ENCODE assay signal across 24 cellular contexts in the genomic region with DNA sequence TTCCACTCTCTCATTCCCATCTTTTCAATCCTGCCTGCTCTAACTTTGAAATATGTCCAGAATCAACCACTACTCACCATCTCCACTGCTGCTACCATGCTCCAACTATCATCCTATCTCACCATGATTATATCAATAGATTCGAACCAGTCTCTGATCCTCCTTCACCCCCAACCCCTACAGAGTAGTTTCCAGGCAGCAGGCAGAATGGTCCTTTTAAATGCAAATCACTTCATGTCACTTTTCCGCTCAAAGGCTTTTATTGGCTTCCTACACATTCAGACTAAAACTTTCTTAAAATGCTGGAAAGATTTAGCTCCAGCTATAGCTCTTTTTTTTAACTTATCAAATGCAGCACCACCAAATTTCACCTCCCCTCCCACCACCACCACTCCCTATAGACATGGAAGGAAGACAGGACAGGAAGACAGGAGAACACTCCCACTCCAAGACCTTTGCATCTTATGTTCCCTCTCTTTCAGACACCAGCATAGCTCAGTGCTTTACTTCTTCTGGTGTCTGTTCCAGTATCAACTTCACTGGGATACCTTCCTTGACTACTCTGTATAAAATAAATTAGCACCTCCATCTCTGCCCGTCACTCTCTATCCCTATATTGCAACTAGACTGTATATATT. TPM values are rescaled to one million over a fixed set of nuclear protein-coding genes. Genes with fewer than 3 reads are reported as not detected.
"Had no signal": no experiment of that assay in that cellular context is flagged by ENCODE, and none has a peak within 500 bp of the region (broad histone marks: within the 10 kb centered on the region; RNA-seq: fewer than 3 reads in every experiment).

No MANE protein-coding gene starts in this region.

- ATAC-seq: gastroesophageal sphincter; left colon; left ventricle myocardium superior; natural killer cell treated with Interleukin-12 subunit alpha and Interleukin-12 subunit beta and Interleukin-15 and Interleukin-18, amount 100 ng/mL, for 72 hours; psoas muscle; sciatic nerve had no signal

- H3K9me3 ChIP-seq: colonic mucosa, esophagus squamous epithelium, gastroesophageal sphincter, neutrophil, psoas muscle, stomach, thoracic aorta, transverse colon had no signal

- H3K27me3 ChIP-seq: colonic mucosa, esophagus squamous epithelium, neutrophil, stomach, transverse colon had no signal

- H3K4me3 ChIP-seq: colonic mucosa, esophagus squamous epithelium, gastroesophageal sphincter, lung, psoas muscle, stomach, thoracic aorta, transverse colon had no signal

- H3K36me3 ChIP-seq: colonic mucosa, esophagus squamous epithelium, gastroesophageal sphincter, neutrophil, stomach, thoracic aorta, transverse colon had no signal

- H3K27ac ChIP-seq: colonic mucosa, esophagus squamous epithelium, gastroesophageal sphincter, neutrophil, psoas muscle, stomach, thoracic aorta, transverse colon had no signal

- DNase-seq: colonic mucosa; effector CD8-positive, alpha-beta T cell; esophagus squamous epithelium; foreskin fibroblast; glutamatergic neuron; kidney; left colon; left ventricle myocardium superior; mesenchymal stem cell; midbrain; psoas muscle; stimulated activated CD4-positive, alpha-beta T cell treated with anti-CD3 and anti-CD28 coated beads, Interleukin-2, amount 100 ng/mL, for 24 hours; stimulated activated naive CD4-positive, alpha-beta T cell; stomach; substantia nigra; transverse colon had no signal

- H3K4me1 ChIP-seq: colonic mucosa, gastroesophageal sphincter, psoas muscle, stomach, transverse colon had no signal

RNA-seq across cellular contexts. Expression of gene PPP2R2B, which starts 9.9 kb away (rescaled TPM):
- total RNA-seq: dermis microvascular lymphatic vessel endothelial cell, osteoblast had no signal
